Comparison of ENCODE assay signal across 8 cellular contexts in genomic region chr7:5595545-5596045, GRCh38. TPM values are rescaled to one million over a fixed set of nuclear protein-coding genes. Genes with fewer than 3 reads are reported as not detected.
A peak's percentile ranks its signal among the peaks of the same experiment; 100 is the strongest.
DNase-seq lines count a peak whose midpoint lies in the region; ATAC-seq and TF ChIP-seq lines count a peak whose summit lies in the region.

No MANE protein-coding gene starts in this region.

- intact Hi-C loops in uterus (cut with DNase I; ENCODE audit: low total_unique reads), result no loop called here

- H3K9me3 ChIP-seq in mesenchymal stem cell (ENCODE audit: control insufficient read depth, low read length) (no peaks in the 10 kb centered on the region), uterus (no peaks in the 10 kb centered on the region)

- H3K4me3 ChIP-seq in cardiac fibroblast (replicated peaks in 1 of 2; ENCODE audit: low read depth in 2 of 2, low read length in 2 of 2) (peak overlapping the region; percentile 77 to 83), mesenchymal stem cell (ENCODE audit: insufficient read depth in 1 of 2, low read depth in 1 of 2, low read length in 2 of 2) (peak overlapping the region; percentile 89 to 90), uterus (peak overlapping the region; percentile 11 to 78)

- H3K4me1 ChIP-seq in mesenchymal stem cell (ENCODE audit: control insufficient read depth, insufficient read depth, low read depth, low read length) (peaks cover 52% of the 10 kb centered on the region), uterus (peaks cover 0 to 15% of the 10 kb centered on the region in 2 donors)

- H4K8ac ChIP-seq in mesenchymal stem cell (ENCODE audit: low read length), result peak overlapping the region; percentile 94

- H3K14ac ChIP-seq in mesenchymal stem cell (ENCODE audit: low read length in 2 of 2), result peak overlapping the region in 1 of 2 experiments; percentile 96

- H2AK5ac ChIP-seq in mesenchymal stem cell (ENCODE audit: low read length, severe bottlenecking), result peak overlapping the region; percentile 90

- no peak overlapping the region for H2AFZ ChIP-seq in mesenchymal stem cell (ENCODE audit: low read depth, low read length)

- no peaks in the 10 kb centered on the region for H3K79me1 ChIP-seq in mesenchymal stem cell (replicated peaks; ENCODE audit: low read length, poor library complexity, severe bottlenecking)

- peak overlapping the region; percentile 92 for H3K4me2 ChIP-seq in mesenchymal stem cell (ENCODE audit: low read length, poor library complexity, severe bottlenecking)

- H2BK15ac ChIP-seq in mesenchymal stem cell (ENCODE audit: low read depth, poor library complexity, severe bottlenecking), result peak overlapping the region; percentile 26

- H4K91ac ChIP-seq in mesenchymal stem cell (ENCODE audit: low read length), result peak overlapping the region; percentile 95

- peak overlapping the region; percentile 80 for H2BK5ac ChIP-seq in mesenchymal stem cell (ENCODE audit: low read depth, low read length, poor library complexity, severe bottlenecking)

- H3K27ac ChIP-seq in mesenchymal stem cell (ENCODE audit: low read length, poor library complexity, severe bottlenecking) (peak overlapping the region; percentile 88), uterus (peak overlapping the region; percentile 75 to 81)

- peak overlapping the region; percentile 2 to 88 for H2BK12ac ChIP-seq in mesenchymal stem cell (ENCODE audit: low read length in 2 of 2)

- peak overlapping the region; percentile 92 for H3K9ac ChIP-seq in mesenchymal stem cell (ENCODE audit: low read length)

- no peak for TF ChIP-seq POLR2A in uterus (IDR thresholded peaks at IDR 0.05)

- peak overlapping the region; percentile 92 for H2BK120ac ChIP-seq in mesenchymal stem cell (ENCODE audit: low read depth, low read length)

- H3K27me3 ChIP-seq in mesenchymal stem cell (ENCODE audit: control insufficient read depth in 1 of 2, insufficient read depth in 1 of 2, low read length in 2 of 2) (no peaks in the 10 kb centered on the region), uterus (no peaks in the 10 kb centered on the region)

- TF ChIP-seq CTCF in cardiac fibroblast (IDR thresholded peaks at IDR 0.05; ENCODE audit: low read depth, low read length) (no peak), uterus (IDR thresholded peaks at IDR 0.05) (no peak)

- ATAC-seq in GM21529 (IDR thresholded peaks at IDR 0.05; ENCODE audit: unreplicated experiment), result no peak

- peak overlapping the region; percentile 95 to 96 for H3K4ac ChIP-seq in mesenchymal stem cell (ENCODE audit: low read depth in 1 of 2, low read length in 2 of 2)

- WGBS in mesenchymal stem cell, result 1% methylated on average over 9 of the region's 9 CpGs

- peak overlapping the region in 1 of 2 experiments; percentile 95 for H3K23ac ChIP-seq in mesenchymal stem cell (ENCODE audit: low read length in 2 of 2)

- peak overlapping the region; percentile 94 to 96 for H3K18ac ChIP-seq in mesenchymal stem cell (ENCODE audit: low read depth in 1 of 2, low read length in 2 of 2)

- DNase-seq in ELR (ENCODE audit: low read depth) (peak; percentile 84), NCI-H446 (lab: John Stamatoyannopoulos, UW) (peak; percentile 63 to 69), cardiac fibroblast (ENCODE audit: low read depth in 2 of 2) (peak in 1 of 2 donors; percentile 71), mesenchymal stem cell (no peak), uterus (no peak), GM19240 (ENCODE audit: insufficient read length, low spot score) (no peak), SK-N-DZ (ENCODE audit: low spot score) (no peak)

- peaks cover 0 to 11% of the 10 kb centered on the region in 2 experiments for H3K36me3 ChIP-seq in mesenchymal stem cell (ENCODE audit: control insufficient read depth in 1 of 2, insufficient read depth in 2 of 2, low read depth in 1 of 2, low read length in 2 of 2)
- no peaks in the 10 kb centered on the region for H3K36me3 ChIP-seq in uterus

RNA-seq across cellular contexts. Expression of gene FSCN1, which starts 3.0 kb away (rescaled TPM):
- 241 TPM for polyA plus RNA-seq in mesenchymal stem cell (2013, experiment 1 of 2)
- polyA plus RNA-seq in mesenchymal stem cell (2013, experiment 2 of 2), result 235 TPM
- 100 to 1,000 TPM in 1 of 4 donors, 10 to 100 TPM in 3; 27.1 to 175 (median 61.9) TPM for total RNA-seq in uterus
- 513 and 629 TPM in 2 replicates for polyA plus RNA-seq in SK-N-DZ (2014; cell fraction: cytosol; rRNA removed)
- polyA plus RNA-seq in SK-N-DZ (2014; cell fraction: nucleus; rRNA removed), result 276 and 299 TPM in 2 replicates

Comparison
In these comparisons a context has a peak if more than half of its experiments do, and no peak if none do; other contexts are left out.
1. DNase-seq: peak in ELR (single experiment) and NCI-H446 (2 of 2); none in mesenchymal stem cell (single experiment), uterus (0 of 2), GM19240 (single experiment) and SK-N-DZ (single experiment).
2. Peak in every context shown above with its lines, with median percentiles within 50 percentile points of each other: H3K4me3 ChIP-seq.